In the genomic region with DNA sequence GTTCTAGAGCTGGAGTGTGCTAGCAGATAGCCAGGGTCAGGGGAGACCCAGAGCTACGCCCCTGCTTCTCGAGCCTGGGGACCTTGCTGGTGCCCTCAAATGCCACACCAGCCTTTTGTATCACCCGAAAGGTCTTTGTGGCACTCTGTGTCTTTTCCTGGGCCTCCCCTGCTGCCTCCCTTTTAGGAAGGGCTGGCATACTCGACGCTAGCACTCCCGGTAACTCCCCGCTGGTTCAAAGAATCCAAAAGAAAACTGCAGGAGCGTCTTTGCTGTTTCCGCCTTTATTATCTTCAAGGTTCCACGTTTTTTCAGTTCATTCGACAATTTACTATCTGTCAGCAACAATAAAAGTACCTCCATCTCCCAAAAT, we compare ENCODE assay signal across 11 cellular contexts. TPM values are rescaled to one million over a fixed set of nuclear protein-coding genes. Genes with fewer than 3 reads are reported as not detected.
DNase-seq lines count a peak whose midpoint lies in the region; ATAC-seq, FAIRE-seq and TF ChIP-seq lines count a peak whose summit lies in the region.
"Had no signal": no experiment of that assay in that cellular context is flagged by ENCODE, and none has a peak within 500 bp of the region (broad histone marks: within the 10 kb centered on the region; RNA-seq: fewer than 3 reads in every experiment).

No MANE protein-coding gene starts in this region.

- H3K4me2 ChIP-seq in BLaER1 treated with 17β-estradiol and CSF1 and Interleukin-3, amounts not matched to agents 10 nM and 100 nM = peak overlapping the region in 6 of 11 experiments; percentile 11 to 19 (median 13); a peak in 3 of 22 replicates

- H3K4me1 ChIP-seq in BLaER1 treated with 17β-estradiol and CSF1 and Interleukin-3, amounts not matched to agents 10 nM and 100 nM = peaks cover 43 to 71% (median 61%) of the 10 kb centered on the region in 10 experiments
- H3K4me1 ChIP-seq in sigmoid colon = peaks cover 0 to 62% (median 57%) of the 10 kb centered on the region in 4 donors

- DNase-seq in astrocyte of the spinal cord (ENCODE audit: low read depth, low spot score) (no peak), sigmoid colon (no peak), NCI-H2029 (lab: John Stamatoyannopoulos, UW) (no peak), NCI-H2081 treated with DMSO at 0.1 percent for 48 hours (lab: John Stamatoyannopoulos, UW) (no peak)
- DNase-seq in stimulated activated CD4-positive, alpha-beta T cell treated with anti-CD3 and anti-CD28 coated beads, Interleukin-12 subunit alpha, Interleukin-12 subunit beta, amount 100 ng/mL, for 4 hours = no peak
- DNase-seq: activated CD4-positive, alpha-beta T cell treated with anti-CD3 and anti-CD28 coated beads, Interleukin-2, amount 50 U/mL, for 1 hour; activated naive CD4-positive, alpha-beta T cell treated with anti-CD3 and anti-CD28 coated beads for 36 hours; CD4-positive, CD25-positive, alpha-beta regulatory T cell had no signal

- TF ChIP-seq CTCF in astrocyte of the spinal cord (IDR thresholded peaks at IDR 0.05; ENCODE audit: low read depth, low read length) (no peak), sigmoid colon (IDR thresholded peaks at IDR 0.05) (no peak)

- no peak overlapping the region; a peak in 1 of 22 replicates for H3K9ac ChIP-seq in BLaER1 treated with 17β-estradiol and CSF1 and Interleukin-3, amounts not matched to agents 10 nM and 100 nM

- H3K9me3 ChIP-seq in BLaER1 treated with 17β-estradiol and CSF1 and Interleukin-3, amounts not matched to agents 10 nM and 100 nM (replicated peaks in 1 of 11) = no peaks in the 10 kb centered on the region
- no peaks in the 10 kb centered on the region for H3K9me3 ChIP-seq in sigmoid colon

- peaks cover 100% of the 10 kb centered on the region in 11 experiments for H4K20me1 ChIP-seq in BLaER1 treated with 17β-estradiol and CSF1 and Interleukin-3, amounts not matched to agents 10 nM and 100 nM

- TF ChIP-seq POLR2A in sigmoid colon (IDR thresholded peaks at IDR 0.05) = no peak

- peaks cover 67 to 98% (median 89%) of the 10 kb centered on the region in 11 experiments for H3K36me3 ChIP-seq in BLaER1 treated with 17β-estradiol and CSF1 and Interleukin-3, amounts not matched to agents 10 nM and 100 nM
- peaks cover 0 to 10% (median 0%) of the 10 kb centered on the region in 4 donors for H3K36me3 ChIP-seq in sigmoid colon

- FAIRE-seq in islet of Langerhans (lab: Jason Lieb, UNC) = peak; percentile 27

- H3K27ac ChIP-seq in BLaER1 treated with 17β-estradiol and CSF1 and Interleukin-3, amounts not matched to agents 10 nM and 100 nM = peak overlapping the region in 5 of 11 experiments; percentile 14 to 39 (median 24); a peak in 3 of 22 replicates
- H3K27ac ChIP-seq in sigmoid colon = peak overlapping the region; percentile 76 to 85 (median 78)

- intact Hi-C loops in sigmoid colon (cut with DNase I) = no loop called here

- no peaks in the 10 kb centered on the region for H3K27me3 ChIP-seq in BLaER1 treated with 17β-estradiol and CSF1 and Interleukin-3, amounts not matched to agents 10 nM and 100 nM
- H3K27me3 ChIP-seq in sigmoid colon = no peaks in the 10 kb centered on the region

- TF ChIP-seq EP300 in sigmoid colon (IDR thresholded peaks at IDR 0.05) = no peak

- 18 to 62% methylated on average over 11 of the region's 11 CpGs for WGBS in sigmoid colon, 2 donors

- H3K4me3 ChIP-seq in BLaER1 treated with 17β-estradiol and CSF1 and Interleukin-3, amounts not matched to agents 10 nM and 100 nM = no peak overlapping the region
- H3K4me3 ChIP-seq in astrocyte of the spinal cord (ENCODE audit: low read depth, low read length) = peak overlapping the region; percentile 12
- H3K4me3 ChIP-seq in sigmoid colon = peak overlapping the region in 3 of 4 donors; percentile 6 to 26 (median 16)

- in situ Hi-C loops in astrocyte of the spinal cord (cut with HindIII; ENCODE audit: low sequenced_read_pairs) = no loop called here

- ATAC-seq in HG02884 (IDR thresholded peaks at IDR 0.05; ENCODE audit: unreplicated experiment) = no peak

RNA-seq across cellular contexts. Expression of gene CTBP2, which starts 36.3 kb away (rescaled TPM):
- 10 to 100 TPM; 31.2 to 57.1 (median 47.5) TPM for total RNA-seq in sigmoid colon
- polyA plus RNA-seq in sigmoid colon = 10 to 100 TPM; 49.9 to 62.4 (median 52.0) TPM

Comparison
In these comparisons a context has a peak if more than half of its experiments do, and no peak if none do; other contexts are left out.
1. H3K4me3 ChIP-seq: peak in astrocyte of the spinal cord (single experiment) and sigmoid colon (3 of 4); none in BLaER1 treated with 17β-estradiol and CSF1 and Interleukin-3, amounts not matched to agents 10 nM and 100 nM (0 of 10).